ENCODE assay signal across 18 cellular contexts in the genomic region with DNA sequence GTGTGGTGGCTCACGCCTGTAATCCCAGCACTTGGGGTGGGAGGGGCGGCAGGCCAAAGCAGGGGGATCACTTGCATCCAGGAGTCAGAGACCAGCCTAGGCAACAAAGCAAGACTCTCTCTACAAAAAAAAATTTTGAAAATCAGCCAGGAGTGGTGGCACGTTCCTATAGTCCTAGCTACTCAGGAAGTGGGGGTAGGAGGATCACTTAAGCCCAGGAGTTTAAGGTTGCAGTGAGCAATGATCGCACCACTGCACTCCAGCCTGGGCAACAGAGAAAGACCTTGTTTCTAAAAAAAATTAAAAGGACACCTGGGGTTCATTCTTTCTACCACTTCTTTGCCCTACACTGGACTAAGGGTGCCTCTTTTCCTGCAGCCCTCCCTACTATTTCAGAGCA. TPM values are rescaled to one million over a fixed set of nuclear protein-coding genes. Genes with fewer than 3 reads are reported as not detected.
DNase-seq lines count a peak whose midpoint lies in the region; ATAC-seq and TF ChIP-seq lines count a peak whose summit lies in the region.
"Had no signal": no experiment of that assay in that cellular context is flagged by ENCODE, and none has a peak within 500 bp of the region (broad histone marks: within the 10 kb centered on the region; RNA-seq: fewer than 3 reads in every experiment).

No MANE protein-coding gene starts in this region.

- no peaks in the 10 kb centered on the region for H3K27me3 Mint-ChIP-seq in activated CD8-positive, alpha-beta T cell treated with anti-CD3 and anti-CD28 coated beads for 36 hours
- no peaks in the 10 kb centered on the region for H3K27me3 Mint-ChIP-seq in activated CD8-positive, alpha-beta T cell treated with anti-CD3 and anti-CD28 coated beads, Interleukin-2, amount 10 ng/mL, durations not matched to agents 7 days and 5 days (ENCODE audit: low read depth)
- H3K27me3 Mint-ChIP-seq in immature natural killer cell (ENCODE audit: low read depth in 3 of 3): peaks cover 0 to 4% (median 0%) of the 10 kb centered on the region in 3 donors
- H3K27me3 Mint-ChIP-seq in activated naive CD4-positive, alpha-beta T cell treated with anti-CD3 and anti-CD28 coated beads for 36 hours (ENCODE audit: low read depth): no peaks in the 10 kb centered on the region
- H3K27me3 Mint-ChIP-seq: activated CD4-positive, alpha-beta T cell treated with anti-CD3 and anti-CD28 coated beads, Interleukin-2, amount 10 ng/mL, durations not matched to agents 24 days and 14 days; progenitor cell of endocrine pancreas had no signal

- H3K4me3 Mint-ChIP-seq in activated CD8-positive, alpha-beta T cell treated with anti-CD3 and anti-CD28 coated beads for 36 hours: no peak overlapping the region
- no peak overlapping the region for H3K4me3 Mint-ChIP-seq in activated CD8-positive, alpha-beta T cell treated with anti-CD3 and anti-CD28 coated beads, Interleukin-2, amount 10 ng/mL, durations not matched to agents 7 days and 5 days
- no peak overlapping the region for H3K4me3 Mint-ChIP-seq in immature natural killer cell
- H3K4me3 Mint-ChIP-seq in activated naive CD4-positive, alpha-beta T cell treated with anti-CD3 and anti-CD28 coated beads for 36 hours: no peak overlapping the region
- H3K4me3 Mint-ChIP-seq: activated CD4-positive, alpha-beta T cell treated with anti-CD3 and anti-CD28 coated beads, Interleukin-2, amount 10 ng/mL, durations not matched to agents 24 days and 14 days had no signal

- H3K36me3 ChIP-seq in osteoblast (ENCODE audit: insufficient read depth, low read length): peaks cover 2% of the 10 kb centered on the region

- H3K79me2 ChIP-seq in osteoblast (ENCODE audit: insufficient read depth, low read length): peaks cover 91% of the 10 kb centered on the region

- ATAC-seq in activated CD8-positive, alpha-beta T cell treated with anti-CD3 and anti-CD28 coated beads for 36 hours: no peak
- no peak for ATAC-seq in activated CD8-positive, alpha-beta T cell treated with anti-CD3 and anti-CD28 coated beads, Interleukin-2, amount 10 ng/mL, durations not matched to agents 7 days and 5 days
- ATAC-seq in HG03108 (IDR thresholded peaks at IDR 0.05; ENCODE audit: unreplicated experiment): peak; percentile 58
- ATAC-seq in GM18520 (IDR thresholded peaks at IDR 0.05; ENCODE audit: unreplicated experiment): no peak
- ATAC-seq: gastroesophageal sphincter had no signal

- peaks cover 24% of the 10 kb centered on the region for H3K36me3 Mint-ChIP-seq in activated CD8-positive, alpha-beta T cell treated with anti-CD3 and anti-CD28 coated beads for 36 hours (ENCODE audit: low read depth)
- H3K36me3 Mint-ChIP-seq in activated CD8-positive, alpha-beta T cell treated with anti-CD3 and anti-CD28 coated beads, Interleukin-2, amount 10 ng/mL, durations not matched to agents 7 days and 5 days (ENCODE audit: low read depth): peaks cover 19% of the 10 kb centered on the region
- peaks cover 0 to 4% (median 0%) of the 10 kb centered on the region in 3 donors for H3K36me3 Mint-ChIP-seq in immature natural killer cell
- peaks cover 18% of the 10 kb centered on the region for H3K36me3 Mint-ChIP-seq in activated naive CD4-positive, alpha-beta T cell treated with anti-CD3 and anti-CD28 coated beads for 36 hours (ENCODE audit: low read depth)

- CTCF ChIA-PET in activated CD8-positive, alpha-beta T cell treated with anti-CD3 and anti-CD28 coated beads for 36 hours (lab: Charles Lee): interaction anchor here (1.8 kb wide), 1 partner anchor 106 kb away, joined by 6 read pairs; no protein-coding TSS in a partner anchor
- CTCF ChIA-PET in activated CD8-positive, alpha-beta T cell treated with anti-CD3 and anti-CD28 coated beads, Interleukin-2, amount 10 ng/mL, durations not matched to agents 7 days and 5 days (lab: Charles Lee): interaction anchor here (1.0 kb wide), 1 partner anchor 106 kb away, joined by 4 read pairs; no protein-coding TSS in a partner anchor
- CTCF ChIA-PET in activated naive CD4-positive, alpha-beta T cell treated with anti-CD3 and anti-CD28 coated beads for 36 hours (lab: Charles Lee): no interaction called here

- no peak for TF ChIP-seq CTCF in activated CD8-positive, alpha-beta T cell treated with anti-CD3 and anti-CD28 coated beads for 36 hours (IDR thresholded peaks at IDR 0.05)
- TF ChIP-seq CTCF in osteoblast (IDR thresholded peaks at IDR 0.05; ENCODE audit: extremely low read depth, low read depth, low read length): no peak

- POLR2A ChIA-PET in activated CD8-positive, alpha-beta T cell treated with anti-CD3 and anti-CD28 coated beads for 36 hours (lab: Charles Lee): no interaction called here
- POLR2A ChIA-PET in activated CD8-positive, alpha-beta T cell treated with anti-CD3 and anti-CD28 coated beads, Interleukin-2, amount 10 ng/mL, durations not matched to agents 7 days and 5 days (lab: Charles Lee): no interaction called here

- H3K9me3 Mint-ChIP-seq in activated CD8-positive, alpha-beta T cell treated with anti-CD3 and anti-CD28 coated beads for 36 hours: no peaks in the 10 kb centered on the region
- H3K9me3 Mint-ChIP-seq in activated CD8-positive, alpha-beta T cell treated with anti-CD3 and anti-CD28 coated beads, Interleukin-2, amount 10 ng/mL, durations not matched to agents 7 days and 5 days (ENCODE audit: insufficient read depth): no peaks in the 10 kb centered on the region
- H3K9me3 Mint-ChIP-seq in immature natural killer cell: no peaks in the 10 kb centered on the region
- no peaks in the 10 kb centered on the region for H3K9me3 Mint-ChIP-seq in activated naive CD4-positive, alpha-beta T cell treated with anti-CD3 and anti-CD28 coated beads for 36 hours
- H3K9me3 Mint-ChIP-seq: activated CD4-positive, alpha-beta T cell treated with anti-CD3 and anti-CD28 coated beads, Interleukin-2, amount 10 ng/mL, durations not matched to agents 24 days and 14 days had no signal

- no peak for DNase-seq in activated CD8-positive, alpha-beta T cell treated with anti-CD3 and anti-CD28 coated beads for 36 hours
- no peak for DNase-seq in activated CD8-positive, alpha-beta T cell treated with anti-CD3 and anti-CD28 coated beads, Interleukin-2, amount 10 ng/mL, durations not matched to agents 7 days and 5 days
- DNase-seq in amniotic epithelial cell (ENCODE audit: low read depth): peak; percentile 15
- DNase-seq in osteoblast (ENCODE audit: insufficient read length, low spot score, missing footprints): peak; percentile 3
- no peak for DNase-seq in immature natural killer cell
- no peak for DNase-seq in activated naive CD4-positive, alpha-beta T cell treated with anti-CD3 and anti-CD28 coated beads for 36 hours
- DNase-seq: ACHN; activated CD4-positive, alpha-beta T cell treated with anti-CD3 and anti-CD28 coated beads, Interleukin-2, amount 10 ng/mL, durations not matched to agents 24 days and 14 days; activated effector memory CD4-positive, alpha-beta T cell treated with Interleukin-2 at 50 U/mL for 16 hours; islet precursor cell; NCI-H1105 treated with DMSO at 0.1 percent for 48 hours; NCI-H510A; stimulated activated CD4-positive, alpha-beta T cell treated with anti-CD3 and anti-CD28 coated beads, Interleukin-15, amount 100 ng/mL, for 24 hours had no signal

- intact Hi-C loops in activated CD8-positive, alpha-beta T cell treated with anti-CD3 and anti-CD28 coated beads for 36 hours (cut with micrococcal nuclease): no loop called here
- intact Hi-C loops in activated naive CD4-positive, alpha-beta T cell treated with anti-CD3 and anti-CD28 coated beads for 36 hours (cut with micrococcal nuclease): no loop called here

- peak overlapping the region; percentile 72 for H3K27ac Mint-ChIP-seq in activated CD8-positive, alpha-beta T cell treated with anti-CD3 and anti-CD28 coated beads for 36 hours
- no peak overlapping the region for H3K27ac Mint-ChIP-seq in activated CD8-positive, alpha-beta T cell treated with anti-CD3 and anti-CD28 coated beads, Interleukin-2, amount 10 ng/mL, durations not matched to agents 7 days and 5 days
- peak overlapping the region in 3 of 6 donors; percentile 21 to 50 (median 41) for H3K27ac Mint-ChIP-seq in immature natural killer cell
- H3K27ac Mint-ChIP-seq in activated naive CD4-positive, alpha-beta T cell treated with anti-CD3 and anti-CD28 coated beads for 36 hours: no peak overlapping the region
- H3K27ac Mint-ChIP-seq: activated CD4-positive, alpha-beta T cell treated with anti-CD3 and anti-CD28 coated beads, Interleukin-2, amount 10 ng/mL, durations not matched to agents 24 days and 14 days; progenitor cell of endocrine pancreas had no signal

- peaks cover 37% of the 10 kb centered on the region for H4K20me1 ChIP-seq in osteoblast (ENCODE audit: insufficient read depth, low read length)

- peaks cover 33% of the 10 kb centered on the region for H3K4me1 Mint-ChIP-seq in activated CD8-positive, alpha-beta T cell treated with anti-CD3 and anti-CD28 coated beads for 36 hours (ENCODE audit: low read depth)
- H3K4me1 Mint-ChIP-seq in activated CD8-positive, alpha-beta T cell treated with anti-CD3 and anti-CD28 coated beads, Interleukin-2, amount 10 ng/mL, durations not matched to agents 7 days and 5 days (ENCODE audit: low read depth): peaks cover 15% of the 10 kb centered on the region
- peaks cover 26 to 29% of the 10 kb centered on the region in 2 donors for H3K4me1 Mint-ChIP-seq in immature natural killer cell
- H3K4me1 Mint-ChIP-seq in activated naive CD4-positive, alpha-beta T cell treated with anti-CD3 and anti-CD28 coated beads for 36 hours (ENCODE audit: low read depth): peaks cover 35% of the 10 kb centered on the region

- H3K4me1 ChIP-seq in osteoblast (ENCODE audit: insufficient read depth, low read length): peaks cover 20% of the 10 kb centered on the region

- H3K27me3 ChIP-seq in osteoblast (ENCODE audit: insufficient read depth, low read length): no peaks in the 10 kb centered on the region
- H3K27me3 ChIP-seq: gastroesophageal sphincter, suprapubic skin had no signal

- H3K4me3 ChIP-seq in osteoblast (ENCODE audit: insufficient read depth, low read length): no peak overlapping the region
- H3K4me3 ChIP-seq: gastroesophageal sphincter, suprapubic skin had no signal

- no peak overlapping the region for H2AFZ ChIP-seq in osteoblast (ENCODE audit: low read length)

- H3K9me3 ChIP-seq in osteoblast (ENCODE audit: low read depth, low read length): no peaks in the 10 kb centered on the region
- H3K9me3 ChIP-seq: gastroesophageal sphincter, suprapubic skin had no signal

- H3K27ac ChIP-seq in osteoblast (ENCODE audit: low read depth, low read length): no peak overlapping the region
- H3K27ac ChIP-seq: gastroesophageal sphincter, suprapubic skin had no signal

- no peak overlapping the region for H3K4me2 ChIP-seq in osteoblast (ENCODE audit: insufficient read depth, low read length)

RNA-seq across cellular contexts. Expression of a gene that starts 15.1 kb away (rescaled TPM):
- 10 to 100 TPM; 40.9 to 42.0 TPM for total RNA-seq in activated CD8-positive, alpha-beta T cell treated with anti-CD3 and anti-CD28 coated beads for 36 hours
- 10 to 100 TPM; 49.6 to 50.7 TPM for total RNA-seq in activated CD8-positive, alpha-beta T cell treated with anti-CD3 and anti-CD28 coated beads, Interleukin-2, amount 10 ng/mL, durations not matched to agents 7 days and 5 days
- 40.2 and 46.0 TPM in 2 replicates for total RNA-seq in osteoblast
- 10 to 100 TPM; 19.7 to 40.4 (median 21.1) TPM for polyA plus RNA-seq in immature natural killer cell
- 10 to 100 TPM; 30.2 to 33.5 TPM for total RNA-seq in activated naive CD4-positive, alpha-beta T cell treated with anti-CD3 and anti-CD28 coated beads for 36 hours

Comparison
In these comparisons a context has a peak if more than half of its experiments do, and no peak if none do; other contexts are left out.
1. DNase-seq: peak in amniotic epithelial cell (single experiment) and osteoblast (single experiment); none in activated CD8-positive, alpha-beta T cell treated with anti-CD3 and anti-CD28 coated beads for 36 hours (single experiment), activated CD8-positive, alpha-beta T cell treated with anti-CD3 and anti-CD28 coated beads, Interleukin-2, amount 10 ng/mL, durations not matched to agents 7 days and 5 days (single experiment), immature natural killer cell (0 of 3) and activated naive CD4-positive, alpha-beta T cell treated with anti-CD3 and anti-CD28 coated beads for 36 hours (single experiment).